ENCODE assay signal across 1 cellular context in the genomic region with DNA sequence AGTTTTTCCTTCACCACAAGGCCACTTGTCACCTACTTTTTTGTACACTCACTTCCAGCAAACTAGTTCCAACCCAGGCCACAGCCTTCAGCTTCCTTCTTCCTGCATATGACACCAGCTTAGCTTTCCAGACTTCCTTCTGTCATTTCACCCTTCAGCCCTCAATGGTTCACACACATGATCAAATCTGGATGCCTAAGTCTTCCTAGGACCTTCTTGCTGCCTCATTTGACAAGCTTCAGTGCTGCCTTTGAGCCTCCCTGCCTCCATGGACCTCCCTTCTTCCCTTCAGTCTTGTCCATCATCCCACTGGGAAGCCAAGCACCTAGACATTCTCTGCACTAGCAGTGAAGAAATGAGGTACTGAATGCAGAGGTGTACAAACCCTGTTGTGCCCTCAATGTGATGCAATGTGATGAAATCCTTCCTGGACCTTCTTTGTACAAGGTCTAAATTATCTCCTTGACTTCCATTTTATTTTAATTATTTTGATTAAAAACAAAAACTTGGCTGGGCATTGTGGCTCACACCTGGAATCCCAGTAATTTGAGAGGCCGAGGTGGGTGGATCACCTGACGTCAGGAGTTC.
TF ChIP-seq lines count a peak whose summit lies in the region.

No MANE protein-coding gene starts in this region.

TF ChIP-seq in HEK293, 187 proteins besides CTCF, POLR2A, EP300 and RAD21:
- TF ChIP-seq ZNF341 (tag by site-specific recombination; IDR thresholded peaks at IDR 0.05; ENCODE audit: low read depth) = no peak
- peak; percentile 35; the same call in 1 of the 2 replicates for TF ChIP-seq ZNF24 (tag by site-specific recombination; IDR thresholded peaks at IDR 0.05)
TF ChIP-seq in HEK293: peak in this region for 1.
